12 cellular contexts compared by ENCODE assay signal in the genomic region with DNA sequence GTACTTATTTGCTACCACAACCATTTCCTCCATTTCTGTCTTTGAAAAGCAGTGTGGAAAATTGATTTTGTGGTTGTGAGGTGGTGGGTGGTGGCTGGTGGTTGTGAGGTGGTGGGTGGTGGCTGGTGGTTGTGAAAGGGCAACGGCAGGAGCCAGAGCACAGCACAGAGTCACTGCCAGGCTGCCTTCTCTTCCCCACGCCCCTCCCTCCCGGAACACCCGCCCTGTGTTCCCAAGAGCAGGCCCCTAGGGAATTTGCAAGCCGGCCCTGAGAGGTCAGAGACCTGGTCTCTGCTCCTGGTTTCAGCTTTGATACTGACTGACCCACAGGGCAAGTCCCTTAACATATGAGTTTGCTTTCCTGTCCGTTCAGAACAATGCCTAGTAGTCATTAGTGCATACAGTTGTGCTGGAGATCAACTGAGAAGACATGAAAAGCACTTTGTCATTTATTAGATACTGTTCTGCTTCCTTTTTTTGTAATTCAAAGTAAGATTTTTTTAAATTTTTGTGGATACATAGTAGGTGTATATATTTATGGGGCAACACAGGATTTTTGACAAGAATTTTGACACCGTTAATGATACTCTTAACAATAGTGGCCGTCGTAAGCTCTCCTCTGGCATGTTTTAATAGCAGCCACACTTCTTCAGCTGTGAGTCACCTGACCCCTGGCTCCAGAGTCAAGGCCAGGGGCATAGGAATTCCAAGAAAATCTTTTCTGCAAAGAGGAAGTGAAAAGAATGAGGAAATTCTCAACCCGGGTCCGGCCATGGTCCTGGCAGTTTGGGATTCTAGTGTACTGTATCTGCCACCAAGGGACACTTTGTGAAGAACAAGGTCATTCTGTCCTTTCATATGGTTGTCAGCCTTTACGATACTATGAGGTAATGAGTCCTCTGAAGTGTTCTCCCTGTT. TPM values are rescaled to one million over a fixed set of nuclear protein-coding genes. Genes with fewer than 3 reads are reported as not detected.
DNase-seq lines count a peak whose midpoint lies in the region; ATAC-seq, FAIRE-seq and TF ChIP-seq lines count a peak whose summit lies in the region.
"Had no signal": no experiment of that assay in that cellular context is flagged by ENCODE, and none has a peak within 500 bp of the region (broad histone marks: within the 10 kb centered on the region; RNA-seq: fewer than 3 reads in every experiment).

No MANE protein-coding gene starts in this region.

- peak; percentile 78 for FAIRE-seq in endothelial cell of umbilical vein (lab: Jason Lieb, UNC)

- peak overlapping the region; percentile 46 to 91 (median 90) for H3K27ac Mint-ChIP-seq in CD4-positive, CD25-positive, alpha-beta regulatory T cell
- H3K27ac Mint-ChIP-seq in naive thymus-derived CD8-positive, alpha-beta T cell, result peak overlapping the region; percentile 53 to 93 (median 86)
- H3K27ac Mint-ChIP-seq: T-helper 1 cell treated with Interleukin-12 subunit alpha and Interleukin-12 subunit beta and Interleukin-4 antibody, amounts not matched to agents 30 μg/mL and 1 μg/mL, for 36 hours had no signal

- CTCF ChIA-PET in endothelial cell of umbilical vein (lab: Charles Lee), result interaction anchor here (0.9 to 2.0 kb wide), 4 partner anchors 19 to 353 kb away, joined by 3 to 7 read pairs (median 4); no protein-coding TSS in a partner anchor

- H3K27me3 Mint-ChIP-seq in CD4-positive, CD25-positive, alpha-beta regulatory T cell, result no peaks in the 10 kb centered on the region
- H3K27me3 Mint-ChIP-seq in naive thymus-derived CD8-positive, alpha-beta T cell, result no peaks in the 10 kb centered on the region

- H3K27me3 ChIP-seq in CD4-positive, CD25-positive, alpha-beta regulatory T cell (ENCODE audit: control insufficient read depth, insufficient read depth, low read length), result no peaks in the 10 kb centered on the region
- H3K27me3 ChIP-seq in endothelial cell of umbilical vein (ENCODE audit: control insufficient read depth in 2 of 2, insufficient read depth in 2 of 2, low read length in 2 of 2), result no peaks in the 10 kb centered on the region
- H3K27me3 ChIP-seq: sigmoid colon had no signal

- H3K4me3 ChIP-seq in CD4-positive, CD25-positive, alpha-beta regulatory T cell (ENCODE audit: low read depth, low read length), result no peak overlapping the region
- no peak overlapping the region for H3K4me3 ChIP-seq in endothelial cell of umbilical vein (replicated peaks in 1 of 3; ENCODE audit: insufficient read depth in 1 of 3, low read depth in 1 of 3, low read length in 3 of 3)
- H3K4me3 ChIP-seq: sigmoid colon had no signal

- ATAC-seq in CD4-positive, CD25-positive, alpha-beta regulatory T cell (ENCODE audit: low read depth in 2 of 2), result no peak
- peak; percentile 48 to 68 for ATAC-seq in naive thymus-derived CD8-positive, alpha-beta T cell
- no peak for ATAC-seq in GM18909 (IDR thresholded peaks at IDR 0.05; ENCODE audit: poor library complexity, unreplicated experiment)
- ATAC-seq in GM19351 (IDR thresholded peaks at IDR 0.05; ENCODE audit: unreplicated experiment), result no peak

- H3K4me1 ChIP-seq in CD4-positive, CD25-positive, alpha-beta regulatory T cell (ENCODE audit: control insufficient read depth, insufficient read depth, low read length, poor library complexity, severe bottlenecking), result peaks cover 17% of the 10 kb centered on the region
- H3K4me1 ChIP-seq in endothelial cell of umbilical vein (ENCODE audit: control insufficient read depth, extremely low read depth, insufficient read depth, low read length), result peaks cover 23% of the 10 kb centered on the region
- H3K4me1 ChIP-seq: sigmoid colon had no signal

- no peaks in the 10 kb centered on the region for H3K9me1 ChIP-seq in endothelial cell of umbilical vein (replicated peaks; ENCODE audit: control insufficient read depth, extremely low read depth, insufficient read depth, low read length)

- no peak overlapping the region for H3K4me3 Mint-ChIP-seq in CD4-positive, CD25-positive, alpha-beta regulatory T cell
- peak overlapping the region in 8 of 10 donors; percentile 8 to 52 (median 43) for H3K4me3 Mint-ChIP-seq in naive thymus-derived CD8-positive, alpha-beta T cell
- H3K4me3 Mint-ChIP-seq: T-helper 1 cell treated with Interleukin-12 subunit alpha and Interleukin-12 subunit beta and Interleukin-4 antibody, amounts not matched to agents 30 μg/mL and 1 μg/mL, for 36 hours had no signal

- BruUV-seq in endothelial cell of umbilical vein (replicated peaks; lab: Mats Ljungman, UMichigan), result no TSS peak

- dilution Hi-C loops in endothelial cell of umbilical vein (cut with MboI; ENCODE audit: extremely low pct_ligation_motif_present, low sequenced_read_pairs), result no loop called here

- no peak overlapping the region for H3K27ac ChIP-seq in CD4-positive, CD25-positive, alpha-beta regulatory T cell (ENCODE audit: insufficient read depth, low read length, poor library complexity, severe bottlenecking)
- peak overlapping the region; percentile 50 for H3K27ac ChIP-seq in endothelial cell of umbilical vein (ENCODE audit: insufficient read depth, low read depth, low read length)

- peak overlapping the region; percentile 34 for H2AFZ ChIP-seq in endothelial cell of umbilical vein (ENCODE audit: low read depth, low read length)

- TF ChIP-seq POLR2A in endothelial cell of umbilical vein (IDR thresholded peaks at IDR 0.05; ENCODE audit: low read depth, low read length), result no peak

- no peak for TF ChIP-seq CTCF in endothelial cell of umbilical vein (IDR thresholded peaks at IDR 0.05; ENCODE audit: extremely low read depth in 1 of 2, insufficient read depth in 1 of 2, low read depth in 1 of 2, low read length in 2 of 2)

- H3K9me3 Mint-ChIP-seq in CD4-positive, CD25-positive, alpha-beta regulatory T cell, result no peaks in the 10 kb centered on the region
- no peaks in the 10 kb centered on the region for H3K9me3 Mint-ChIP-seq in naive thymus-derived CD8-positive, alpha-beta T cell
- H3K9me3 Mint-ChIP-seq: T-helper 1 cell treated with Interleukin-12 subunit alpha and Interleukin-12 subunit beta and Interleukin-4 antibody, amounts not matched to agents 30 μg/mL and 1 μg/mL, for 36 hours had no signal

- peaks cover 70% of the 10 kb centered on the region for H3K36me3 Mint-ChIP-seq in CD4-positive, CD25-positive, alpha-beta regulatory T cell
- H3K36me3 Mint-ChIP-seq in naive thymus-derived CD8-positive, alpha-beta T cell, result peaks cover 14 to 86% (median 17%) of the 10 kb centered on the region in 3 donors

- POLR2A ChIA-PET in endothelial cell of umbilical vein (lab: Charles Lee), result no interaction called here
- POLR2A ChIA-PET in naive thymus-derived CD8-positive, alpha-beta T cell (lab: Charles Lee), result interaction anchor here (2.5 kb wide), 1 partner anchor 53 kb away, joined by 7 read pairs; a partner anchor contains a TSS

- no peaks in the 10 kb centered on the region for H3K79me2 ChIP-seq in endothelial cell of umbilical vein (ENCODE audit: control insufficient read depth, insufficient read depth, low read length)

- intact Hi-C loops in endothelial cell of umbilical vein (cut with micrococcal nuclease), result loop anchor here (1.0 kb wide), 1 partner anchor 230 kb away; no protein-coding TSS in a partner anchor

- H3K4me1 Mint-ChIP-seq in CD4-positive, CD25-positive, alpha-beta regulatory T cell, result peaks cover 23 to 73% (median 48%) of the 10 kb centered on the region in 4 donors
- peaks cover 37 to 83% (median 66%) of the 10 kb centered on the region in 4 donors for H3K4me1 Mint-ChIP-seq in naive thymus-derived CD8-positive, alpha-beta T cell

- H4K20me1 ChIP-seq in endothelial cell of umbilical vein (replicated peaks; ENCODE audit: control insufficient read depth, extremely low read depth, insufficient read depth, low read length), result no peaks in the 10 kb centered on the region

- peak overlapping the region; percentile 34 for H3K4me2 ChIP-seq in endothelial cell of umbilical vein (ENCODE audit: insufficient read depth, low read length)

- H3K9me3 ChIP-seq in CD4-positive, CD25-positive, alpha-beta regulatory T cell (ENCODE audit: control insufficient read depth in 2 of 2, low read length in 2 of 2), result no peaks in the 10 kb centered on the region
- H3K9me3 ChIP-seq in endothelial cell of umbilical vein (replicated peaks; ENCODE audit: control insufficient read depth, insufficient read depth, low read length), result no peaks in the 10 kb centered on the region
- H3K9me3 ChIP-seq: sigmoid colon had no signal

- peaks cover 65% of the 10 kb centered on the region for H3K36me3 ChIP-seq in CD4-positive, CD25-positive, alpha-beta regulatory T cell (ENCODE audit: control insufficient read depth, insufficient read depth, low read length)
- peaks cover 3 to 16% of the 10 kb centered on the region in 2 experiments for H3K36me3 ChIP-seq in endothelial cell of umbilical vein (ENCODE audit: control insufficient read depth in 2 of 2, extremely low read depth in 1 of 2, insufficient read depth in 2 of 2, low read length in 2 of 2)
- H3K36me3 ChIP-seq: sigmoid colon had no signal

- peak overlapping the region; percentile 24 for H3K9ac ChIP-seq in endothelial cell of umbilical vein (replicated peaks; ENCODE audit: extremely low read depth, insufficient read depth, low read length)

- no peak for DNase-seq in CD4-positive, CD25-positive, alpha-beta regulatory T cell
- DNase-seq in M059J (ENCODE audit: low read depth), result peak; percentile 61
- DNase-seq in endothelial cell of umbilical vein (ENCODE audit: low read depth, low spot score), result peak; percentile 68
- DNase-seq in naive thymus-derived CD8-positive, alpha-beta T cell, result no peak
- DNase-seq in NCI-H1092 (lab: John Stamatoyannopoulos, UW), result no peak
- DNase-seq in AG08395 (ENCODE audit: low spot score), result no peak
- DNase-seq: activated gamma-delta T cell, NCI-H1436, sigmoid colon had no signal

TF ChIP-seq in endothelial cell of umbilical vein, 7 proteins besides CTCF, POLR2A, EP300 and RAD21 (continues in another document):
- peak; percentile 71 for TF ChIP-seq FOS (IDR thresholded peaks at IDR 0.05; ENCODE audit: borderline replicate concordance, insufficient read depth, low read length)

RNA-seq across cellular contexts. Expression of a gene that starts 53.2 kb away (rescaled TPM):
- total RNA-seq in CD4-positive, CD25-positive, alpha-beta regulatory T cell, result 68.5 TPM
- polyA plus RNA-seq in CD4-positive, CD25-positive, alpha-beta regulatory T cell, result 10 to 100 TPM; 39.2 to 59.4 (median 45.8) TPM
- total RNA-seq in M059J (2014; rRNA removed; shearing (Covaris generic)), result 31.7 and 47.7 TPM in 2 replicates
- total RNA-seq in endothelial cell of umbilical vein, result 174 and 208 TPM in 2 replicates
- polyA plus RNA-seq in endothelial cell of umbilical vein, result 14.6 and 24.9 TPM in 2 replicates
- polyA plus RNA-seq in endothelial cell of umbilical vein (2011; cell fraction: cytosol; rRNA removed), result 23.3 and 26.0 TPM in 2 replicates
- 55.2 and 71.9 TPM in 2 replicates for polyA plus RNA-seq in endothelial cell of umbilical vein (2011; cell fraction: nucleus; rRNA removed)
- 78.4 and 153 TPM in 2 replicates for polyA plus RNA-seq in endothelial cell of umbilical vein (2012)
- polyA minus RNA-seq in endothelial cell of umbilical vein, result 51.4 and 52.6 TPM in 2 replicates
- 5.8 TPM for polyA minus RNA-seq in endothelial cell of umbilical vein (2011; cell fraction: cytosol; rRNA and poly(A)+ RNA removed)
- polyA minus RNA-seq in endothelial cell of umbilical vein (2011; cell fraction: nucleus; rRNA and poly(A)+ RNA removed), result 53.0 and 76.1 TPM in 2 replicates
- 100 to 1,000 TPM; 119 to 127 TPM for total RNA-seq in naive thymus-derived CD8-positive, alpha-beta T cell
- polyA plus RNA-seq in naive thymus-derived CD8-positive, alpha-beta T cell, result 10 to 100 TPM; 58.4 to 80.0 (median 64.2) TPM

Comparison
In these comparisons a context has a peak if more than half of its experiments do, and no peak if none do; other contexts are left out.
1. ATAC-seq: peak in naive thymus-derived CD8-positive, alpha-beta T cell (2 of 2); none in CD4-positive, CD25-positive, alpha-beta regulatory T cell (0 of 2), GM18909 (single experiment) and GM19351 (single experiment).
2. DNase-seq: peak in M059J (single experiment) and endothelial cell of umbilical vein (single experiment); none in CD4-positive, CD25-positive, alpha-beta regulatory T cell (0 of 3), naive thymus-derived CD8-positive, alpha-beta T cell (0 of 10), NCI-H1092 (single experiment) and AG08395 (single experiment).
3. H3K4me3 Mint-ChIP-seq: peak in naive thymus-derived CD8-positive, alpha-beta T cell (8 of 10); none in CD4-positive, CD25-positive, alpha-beta regulatory T cell (0 of 4).